In the genomic region with DNA sequence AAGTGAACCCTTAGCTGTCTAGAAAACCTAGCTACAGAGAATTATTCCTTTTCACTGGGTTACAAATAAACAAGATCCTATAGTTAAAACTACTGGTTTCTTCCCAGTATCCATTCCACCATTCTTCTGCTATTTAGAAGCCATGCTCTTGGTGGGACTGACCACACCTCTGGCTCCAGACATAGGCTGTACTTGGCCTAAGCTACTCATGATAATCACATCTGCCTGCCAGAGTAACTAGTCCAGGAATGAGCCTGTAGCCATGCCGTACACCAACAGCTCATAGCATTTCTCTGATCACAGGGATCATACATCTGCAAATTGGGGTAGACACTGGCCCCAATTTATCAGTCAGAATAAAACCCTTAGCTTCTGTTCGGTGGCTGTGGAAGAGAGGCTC, we compare ENCODE assay signal across 26 cellular contexts.
"Had no signal": no experiment of that assay in that cellular context is flagged by ENCODE, and none has a peak within 500 bp of the region (broad histone marks: within the 10 kb centered on the region; RNA-seq: fewer than 3 reads in every experiment).

No MANE protein-coding gene starts in this region.

- H3K4me3 ChIP-seq: colonic mucosa, esophagus squamous epithelium, gastrocnemius medialis, heart right ventricle, left lung, lower lobe of right lung had no signal

- DNase-seq: colonic mucosa; cortex of kidney; effector CD8-positive, alpha-beta T cell; effector memory CD8-positive, alpha-beta T cell; endodermal cell; erythroblast; esophagus squamous epithelium; foreskin fibroblast; foreskin melanocyte; gastrocnemius medialis; glutamatergic neuron; head of caudate nucleus; heart right ventricle; hippocampal formation; left cardiac atrium; left lung; left ventricle myocardium superior; lower lobe of right lung; mesendoderm; midbrain; naive thymus-derived CD4-positive, alpha-beta T cell; natural killer cell had no signal

- H3K36me3 ChIP-seq: colonic mucosa, esophagus squamous epithelium, gastrocnemius medialis, heart right ventricle, left lung, lower lobe of right lung had no signal

- H3K27ac ChIP-seq: colonic mucosa, epithelial cell of prostate, esophagus squamous epithelium, gastrocnemius medialis, heart right ventricle, left lung, lower lobe of right lung had no signal

- FAIRE-seq: endometrium, islet of Langerhans, keratinocyte had no signal

- H3K9me3 ChIP-seq: colonic mucosa, esophagus squamous epithelium, gastrocnemius medialis, heart right ventricle, left lung, lower lobe of right lung had no signal

- H3K4me1 ChIP-seq: colonic mucosa, esophagus squamous epithelium, gastrocnemius medialis, heart right ventricle, left lung, lower lobe of right lung had no signal

- H3K27me3 ChIP-seq: colonic mucosa, esophagus squamous epithelium, gastrocnemius medialis, heart right ventricle, left lung had no signal
